In the genomic region with DNA sequence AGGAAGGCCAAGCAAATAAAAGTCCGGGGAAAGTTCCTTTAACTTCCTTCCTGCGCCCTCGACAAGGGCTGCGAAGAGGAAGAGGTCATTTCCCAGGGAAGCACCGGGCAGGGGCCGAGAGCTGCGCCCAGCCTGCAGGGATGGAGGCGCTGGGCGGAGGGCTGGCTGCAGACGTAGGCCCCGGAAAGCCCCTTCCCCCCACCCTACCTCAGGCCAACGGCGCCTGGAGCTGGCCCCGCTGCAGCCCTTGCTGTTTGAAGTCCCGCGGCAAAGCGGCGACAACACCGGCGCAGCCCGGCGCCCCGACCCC, we compare ENCODE assay signal across 8 cellular contexts.
DNase-seq lines count a peak whose midpoint lies in the region; ATAC-seq, FAIRE-seq and TF ChIP-seq lines count a peak whose summit lies in the region.

No MANE protein-coding gene starts in this region.

- no peak for TF ChIP-seq EP300 in HepG2 (IDR thresholded peaks at IDR 0.05; ENCODE audit: low read depth in 2 of 2, low read length in 2 of 2)
- TF ChIP-seq EP300 in HepG2 (CRISPR knock-in tag; IDR thresholded peaks at IDR 0.05; ENCODE audit: borderline replicate concordance) = no peak

- H3K79me2 ChIP-seq in MM.1S (ENCODE audit: low read length) = peaks cover 40% of the 10 kb centered on the region
- peaks cover 77% of the 10 kb centered on the region for H3K79me2 ChIP-seq in mammary epithelial cell (ENCODE audit: insufficient read depth, low read length)
- peaks cover 57% of the 10 kb centered on the region for H3K79me2 ChIP-seq in HepG2 (ENCODE audit: insufficient read depth, low read length)

- CTCF ChIA-PET in A673 (lab: Charles Lee) (no interaction called here), mammary epithelial cell (lab: Charles Lee; ENCODE audit: low non-redundant PET) (no interaction called here), HepG2 (lab: Yijun Ruan, JAX; ENCODE audit: low intra/inter-chr PET ratio, low total read pairs) (interaction anchor here (1.0 kb wide), 1 partner anchor 33 kb away, joined by 3 read pairs; no protein-coding TSS in a partner anchor)

- DNase-seq in A673 (ENCODE audit: low spot score) = peak; percentile 35
- DNase-seq in MM.1S = no peak
- peak; percentile 21 for DNase-seq in mammary epithelial cell
- DNase-seq in HepG2 (ENCODE audit: low spot score) = no peak
- DNase-seq in NCI-H2029 (lab: John Stamatoyannopoulos, UW) = no peak

- H3F3A ChIP-seq in MM.1S (ENCODE audit: insufficient read depth, low read length) = peaks cover 4% of the 10 kb centered on the region; the same call in 1 of the 2 replicates

- no peak for TF ChIP-seq RAD21 in HepG2 (CRISPR knock-in tag; IDR thresholded peaks at IDR 0.05)

- ATAC-seq in GM18867 (IDR thresholded peaks at IDR 0.05; ENCODE audit: unreplicated experiment) (peak; percentile 18), HepG2 (peak; percentile 46), GM18519 (IDR thresholded peaks at IDR 0.05; ENCODE audit: low FRiP score, unreplicated experiment) (no peak)

- POLR2A ChIA-PET in A673 (lab: Charles Lee; ENCODE audit: low non-redundant PET) (interaction anchor here (1.0 kb wide), 1 partner anchor 10 kb away, joined by 13 read pairs; no protein-coding TSS in a partner anchor), HepG2 (lab: Yijun Ruan, JAX) (interaction anchor here (0.6 to 6.1 kb wide), 15 partner anchors 10 to 328 kb away, joined by 3 to 115 read pairs (median 13); a partner anchor contains a TSS)

- in situ Hi-C loops in mammary epithelial cell (cut with MboI; ENCODE audit: low sequenced_read_pairs in 2 of 2) (no loop called here), HepG2 (cut with HindIII; ENCODE audit: extremely low pct_ligation_motif_present, low pct_unique_long_range_greater_than_20kb) (no loop called here)

- no peaks in the 10 kb centered on the region for H3K9me3 ChIP-seq in A673 (ENCODE audit: low read depth, low read length, poor library complexity, severe bottlenecking)
- no peaks in the 10 kb centered on the region for H3K9me3 ChIP-seq in MM.1S (replicated peaks; ENCODE audit: insufficient read depth, low read length)
- H3K9me3 ChIP-seq in mammary epithelial cell (replicated peaks; ENCODE audit: insufficient read depth, low read length) = no peaks in the 10 kb centered on the region
- no peaks in the 10 kb centered on the region for H3K9me3 ChIP-seq in HepG2 (ENCODE audit: low read length)

- dilution Hi-C loops in mammary epithelial cell (cut with HindIII; ENCODE audit: low sequenced_read_pairs) = no loop called here

- H3K27me3 ChIP-seq in A673 (replicated peaks; ENCODE audit: insufficient read depth, low read depth, low read length, poor library complexity) = no peaks in the 10 kb centered on the region
- H3K27me3 ChIP-seq in MM.1S (replicated peaks; ENCODE audit: insufficient read depth, low read length) = no peaks in the 10 kb centered on the region
- H3K27me3 ChIP-seq in mammary epithelial cell (ENCODE audit: insufficient read depth, low read length) = no peaks in the 10 kb centered on the region
- H3K27me3 ChIP-seq in HepG2 (ENCODE audit: control insufficient read depth in 1 of 2, insufficient read depth in 2 of 2, low read length in 2 of 2) = no peaks in the 10 kb centered on the region; a peak in 1 of 5 replicates

- 0% methylated on average over 17 of the region's 23 CpGs for WGBS in mammary epithelial cell (ENCODE audit: low coverage, missing lambda C conversion rate)
- WGBS in HepG2 (ENCODE audit: low lambda C conversion rate) = 0% methylated on average over 8 of the region's 23 CpGs

- TF ChIP-seq CTCF in A673 (conservative IDR thresholded peaks at IDR 0.05; ENCODE audit: low read depth, low read length) = no peak
- no peak for TF ChIP-seq CTCF in MM.1S (IDR thresholded peaks at IDR 0.05; ENCODE audit: low read length)
- TF ChIP-seq CTCF in mammary epithelial cell (conservative IDR thresholded peaks at IDR 0.05 in 1 of 2, IDR thresholded peaks at IDR 0.05 in 1 of 2; ENCODE audit: extremely low read depth in 1 of 2, insufficient read depth in 1 of 2, low read depth in 1 of 2, low read length in 2 of 2) = no peak
- no peak for TF ChIP-seq CTCF in HepG2 (CRISPR knock-in tag; IDR thresholded peaks at IDR 0.05)

- H3K27ac ChIP-seq in A673 (ENCODE audit: low read depth, low read length, poor library complexity, severe bottlenecking) (peak overlapping the region; percentile 86), MM.1S (ENCODE audit: low read length) (no peak overlapping the region), mammary epithelial cell (ENCODE audit: insufficient read depth, low read depth, low read length) (peak overlapping the region; percentile 95), HepG2 (ENCODE audit: extremely low read length, insufficient read depth, low read length) (peak overlapping the region; percentile 86), temporal lobe (ENCODE audit: low read depth, low read length) (peak overlapping the region; percentile 75)

- H3K4me2 ChIP-seq in MM.1S (ENCODE audit: low read depth, low read length) (peak overlapping the region; percentile 66), mammary epithelial cell (ENCODE audit: insufficient read depth, low read depth, low read length) (peak overlapping the region; percentile 99), HepG2 (ENCODE audit: low read depth, low read length) (peak overlapping the region; percentile 94)

- FAIRE-seq in HepG2 (lab: Jason Lieb, UNC) = no peak

- intact Hi-C loops in A673 (cut with micrococcal nuclease; ENCODE audit: unreplicated experiment) = no loop called here
- intact Hi-C loops in mammary epithelial cell (cut with micrococcal nuclease) = loop anchor here (1.0 to 5.0 kb wide), 6 partner anchors 16 to 64 kb away; a partner anchor contains a TSS
- intact Hi-C loops in HepG2 (cut with micrococcal nuclease; ENCODE audit: unreplicated experiment) = loop anchor here (2.0 kb wide), 2 partner anchors 28 to 38 kb away; no protein-coding TSS in a partner anchor

- TF ChIP-seq POLR2A in HepG2 (IDR thresholded peaks at IDR 0.05; ENCODE audit: insufficient read depth in 1 of 2, low read depth in 2 of 2, low read length in 2 of 2) = no peak; a peak in 1 of 4 replicates

- H3K9me2 ChIP-seq in MM.1S (replicated peaks; ENCODE audit: insufficient read depth, low read length) = no peaks in the 10 kb centered on the region

- H3K36me3 ChIP-seq in A673 (ENCODE audit: insufficient read depth, low read length, poor library complexity, severe bottlenecking) = no peaks in the 10 kb centered on the region
- H3K36me3 ChIP-seq in MM.1S (replicated peaks; ENCODE audit: insufficient read depth, low read length) = no peaks in the 10 kb centered on the region
- H3K36me3 ChIP-seq in mammary epithelial cell (ENCODE audit: insufficient read depth, low read length) = no peaks in the 10 kb centered on the region
- H3K36me3 ChIP-seq in HepG2 (replicated peaks in 1 of 2; ENCODE audit: control insufficient read depth in 1 of 2, insufficient read depth in 2 of 2, low read length in 2 of 2) = no peaks in the 10 kb centered on the region

- H4K20me1 ChIP-seq in MM.1S (ENCODE audit: insufficient read depth, low read length) = no peaks in the 10 kb centered on the region
- no peaks in the 10 kb centered on the region for H4K20me1 ChIP-seq in mammary epithelial cell (ENCODE audit: insufficient read depth, low read length)
- no peaks in the 10 kb centered on the region for H4K20me1 ChIP-seq in HepG2 (ENCODE audit: insufficient read depth, low read length)

- H3K4me1 ChIP-seq in A673 (ENCODE audit: insufficient read depth, low read length, poor library complexity, severe bottlenecking) = peaks cover 36% of the 10 kb centered on the region
- H3K4me1 ChIP-seq in MM.1S (ENCODE audit: low read length) = peaks cover 7% of the 10 kb centered on the region; the same call in 1 of the 2 replicates
- peaks cover 65% of the 10 kb centered on the region for H3K4me1 ChIP-seq in mammary epithelial cell (ENCODE audit: insufficient read depth, low read length)
- peaks cover 75% of the 10 kb centered on the region for H3K4me1 ChIP-seq in HepG2 (ENCODE audit: insufficient read depth, low read length)

- H3K9ac ChIP-seq in MM.1S (ENCODE audit: low read length) (peak overlapping the region; percentile 44; the same call in 1 of the 2 replicates), mammary epithelial cell (ENCODE audit: insufficient read depth, low read length) (peak overlapping the region; percentile 87), HepG2 (ENCODE audit: insufficient read depth, low read depth, low read length) (peak overlapping the region; percentile 96)

- BruUV-seq in A673 (replicated peaks; lab: Mats Ljungman, UMichigan) (no TSS peak), mammary epithelial cell (replicated peaks; lab: Mats Ljungman, UMichigan) (no TSS peak), HepG2 (replicated peaks; lab: Mats Ljungman, UMichigan) (no TSS peak)

- H2AFZ ChIP-seq in MM.1S (ENCODE audit: low read length) = no peak overlapping the region
- H2AFZ ChIP-seq in mammary epithelial cell (ENCODE audit: low read depth, low read length) = peak overlapping the region; percentile 76
- H2AFZ ChIP-seq in HepG2 (ENCODE audit: low read length) = no peak overlapping the region

- H3K4me3 ChIP-seq in A673 (ENCODE audit: low read depth, low read length, poor library complexity, severe bottlenecking) = peak overlapping the region; percentile 72
- peak overlapping the region; percentile 59 for H3K4me3 ChIP-seq in MM.1S (ENCODE audit: low read length)
- peak overlapping the region; percentile 61 to 71 (median 63) for H3K4me3 ChIP-seq in mammary epithelial cell (replicated peaks in 1 of 3; ENCODE audit: insufficient read depth in 1 of 3, low read depth in 2 of 3, low read length in 3 of 3)
- peak overlapping the region; percentile 76 to 80 (median 79) for H3K4me3 ChIP-seq in HepG2 (replicated peaks in 1 of 3; ENCODE audit: insufficient read depth in 1 of 3, low read depth in 2 of 3, low read length in 3 of 3)

TF ChIP-seq in HepG2, 621 proteins besides CTCF, POLR2A, EP300 and RAD21 (continues in another document):
- TF ChIP-seq ZNF547 (CRISPR knock-in tag; IDR thresholded peaks at IDR 0.05) (no peak), NR2F1 (CRISPR knock-in tag; IDR thresholded peaks at IDR 0.05) (no peak), HNF4A (CRISPR knock-in tag; IDR thresholded peaks at IDR 0.05) (no peak)
- TF ChIP-seq, protein P1, sequence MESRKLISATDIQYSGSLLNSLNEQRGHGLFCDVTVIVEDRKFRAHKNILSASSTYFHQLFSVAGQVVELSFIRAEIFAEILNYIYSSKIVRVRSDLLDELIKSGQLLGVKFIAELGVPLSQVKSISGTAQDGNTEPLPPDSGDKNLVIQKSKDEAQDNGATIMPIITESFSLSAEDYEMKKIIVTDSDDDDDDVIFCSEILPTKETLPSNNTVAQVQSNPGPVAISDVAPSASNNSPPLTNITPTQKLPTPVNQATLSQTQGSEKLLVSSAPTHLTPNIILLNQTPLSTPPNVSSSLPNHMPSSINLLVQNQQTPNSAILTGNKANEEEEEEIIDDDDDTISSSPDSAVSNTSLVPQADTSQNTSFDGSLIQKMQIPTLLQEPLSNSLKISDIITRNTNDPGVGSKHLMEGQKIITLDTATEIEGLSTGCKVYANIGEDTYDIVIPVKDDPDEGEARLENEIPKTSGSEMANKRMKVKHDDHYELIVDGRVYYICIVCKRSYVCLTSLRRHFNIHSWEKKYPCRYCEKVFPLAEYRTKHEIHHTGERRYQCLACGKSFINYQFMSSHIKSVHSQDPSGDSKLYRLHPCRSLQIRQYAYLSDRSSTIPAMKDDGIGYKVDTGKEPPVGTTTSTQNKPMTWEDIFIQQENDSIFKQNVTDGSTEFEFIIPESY (CRISPR knock-in tag; IDR thresholded peaks at IDR 0.05) = no peak

Comparison
In these comparisons a context has a peak if more than half of its experiments do, and no peak if none do; other contexts are left out.
1. DNase-seq: peak in A673 (single experiment) and mammary epithelial cell (single experiment); none in MM.1S (single experiment), HepG2 (single experiment) and NCI-H2029 (single experiment).
2. H3K9ac ChIP-seq: peak in every context shown above with its lines; median percentile 96 in HepG2; 87 in mammary epithelial cell; 44 in MM.1S.
3. Peak in every context shown above with its lines, with median percentiles within 50 percentile points of each other: H3K4me3 ChIP-seq and H3K4me2 ChIP-seq.